8 cellular contexts compared by ENCODE assay signal in the genomic region with DNA sequence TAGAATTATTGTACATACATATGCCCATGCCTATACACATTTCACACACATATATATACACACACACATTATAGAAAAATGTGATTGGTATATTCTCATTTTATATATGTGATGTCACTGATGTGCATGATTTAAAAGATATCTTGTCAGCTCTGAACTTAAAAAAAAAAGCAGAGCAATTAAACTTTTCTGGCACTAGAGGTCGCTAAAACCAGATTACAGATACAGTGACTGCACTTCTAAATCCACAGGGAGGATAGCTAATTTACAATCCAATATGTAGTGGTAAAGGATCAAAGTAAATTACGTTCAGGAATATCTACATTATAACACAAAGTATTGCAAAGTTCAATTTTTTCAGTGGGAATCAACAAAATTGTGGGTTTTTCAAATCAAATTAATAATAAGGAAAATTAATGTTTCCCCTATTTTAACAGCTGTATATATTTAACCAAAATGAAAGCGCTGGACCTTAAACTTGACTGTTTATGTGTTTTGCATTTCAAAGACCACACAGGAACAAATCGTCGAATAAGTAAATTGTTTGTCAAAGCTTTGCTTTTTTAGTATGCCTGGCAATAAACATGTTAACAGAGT.
A peak's percentile ranks its signal among the peaks of the same experiment; 100 is the strongest.
DNase-seq lines count a peak whose midpoint lies in the region; ATAC-seq and TF ChIP-seq lines count a peak whose summit lies in the region.

No MANE protein-coding gene starts in this region.

- DNase-seq in Caco-2 (peak in 1 of 2 experiments; percentile 1), NCI-H748 (lab: John Stamatoyannopoulos, UW; ENCODE audit: unreplicated experiment) (peak; percentile 70), endothelial cell (ENCODE audit: low spot score) (no peak), retina (peak; percentile 20)
- no peak for DNase-seq in activated effector memory CD4-positive, alpha-beta T cell treated with Interleukin-2 at 50 U/mL for 16 hours

- ATAC-seq in HG02623 (IDR thresholded peaks at IDR 0.05; ENCODE audit: unreplicated experiment): peak; percentile 56
- ATAC-seq in HG03135 (IDR thresholded peaks at IDR 0.05; ENCODE audit: unreplicated experiment): no peak
- ATAC-seq in GM21825 (IDR thresholded peaks at IDR 0.05; ENCODE audit: unreplicated experiment): no peak

- CTCF ChIA-PET in Caco-2 (lab: Charles Lee): interaction anchor here (1.4 kb wide), 1 partner anchor 141 kb away, joined by 4 read pairs; no protein-coding TSS in a partner anchor

- H3K4me3 ChIP-seq in Caco-2 (ENCODE audit: low read depth, low read length): no peak overlapping the region

- intact Hi-C loops in Caco-2 (cut with micrococcal nuclease; ENCODE audit: unreplicated experiment): loop anchor here (10.0 kb wide), 1 partner anchor 430 kb away; no protein-coding TSS in a partner anchor

- H3K4me3 Mint-ChIP-seq in Caco-2 (ENCODE audit: unreplicated experiment) (no peak overlapping the region), endothelial cell (ENCODE audit: unreplicated experiment) (no peak overlapping the region)

- H3K9me3 Mint-ChIP-seq in Caco-2 (ENCODE audit: unreplicated experiment) (no peaks in the 10 kb centered on the region), endothelial cell (ENCODE audit: unreplicated experiment) (no peaks in the 10 kb centered on the region)

- H3K27ac Mint-ChIP-seq in Caco-2 (ENCODE audit: unreplicated experiment) (no peak overlapping the region), endothelial cell (ENCODE audit: unreplicated experiment) (no peak overlapping the region)

- no TSS peak for BruUV-seq in Caco-2 (replicated peaks; lab: Mats Ljungman, UMichigan)

- no peaks in the 10 kb centered on the region for H3K36me3 ChIP-seq in Caco-2 (ENCODE audit: control insufficient read depth, insufficient read depth, low read length)

- H3K4me1 Mint-ChIP-seq in Caco-2 (ENCODE audit: low read depth, unreplicated experiment) (no peaks in the 10 kb centered on the region), endothelial cell (ENCODE audit: unreplicated experiment) (no peaks in the 10 kb centered on the region)

- H3K27me3 ChIP-seq in Caco-2 (replicated peaks; ENCODE audit: control insufficient read depth, insufficient read depth, low read length): no peaks in the 10 kb centered on the region

- POLR2A ChIA-PET in Caco-2 (lab: Charles Lee): no interaction called here

- H3K36me3 Mint-ChIP-seq in Caco-2 (ENCODE audit: insufficient read depth, unreplicated experiment) (no peaks in the 10 kb centered on the region), endothelial cell (ENCODE audit: low read depth, unreplicated experiment) (no peaks in the 10 kb centered on the region)

- no peaks in the 10 kb centered on the region for H3K9me3 ChIP-seq in Caco-2

- TF ChIP-seq CTCF in Caco-2 (IDR thresholded peaks at IDR 0.05; ENCODE audit: insufficient read depth in 1 of 2, low read depth in 1 of 2, low read length in 1 of 2, severe bottlenecking in 1 of 2, unreplicated experiment in 1 of 2) (peak; percentile 34 to 38), endothelial cell (IDR thresholded peaks at IDR 0.05; ENCODE audit: unreplicated experiment) (peak; percentile 76)

- H3K27me3 Mint-ChIP-seq in Caco-2 (ENCODE audit: insufficient read depth, unreplicated experiment): peaks cover 3% of the 10 kb centered on the region
- no peaks in the 10 kb centered on the region for H3K27me3 Mint-ChIP-seq in endothelial cell (ENCODE audit: unreplicated experiment)

- no peaks in the 10 kb centered on the region for H3K4me1 ChIP-seq in Caco-2

Comparison
In these comparisons a context has a peak if more than half of its experiments do, and no peak if none do; other contexts are left out.
1. DNase-seq: peak in NCI-H748 (single experiment) and retina (single experiment); none in endothelial cell (single experiment) and activated effector memory CD4-positive, alpha-beta T cell treated with Interleukin-2 at 50 U/mL for 16 hours (single experiment).